In genomic region chr2:15725788-15726112, GRCh38 we compare ENCODE assay signal across 26 cellular contexts.
A peak's percentile ranks its signal among the peaks of the same experiment; 100 is the strongest.
DNase-seq lines count a peak whose midpoint lies in the region; ATAC-seq and TF ChIP-seq lines count a peak whose summit lies in the region.
"Had no signal": no experiment of that assay in that cellular context is flagged by ENCODE, and none has a peak within 500 bp of the region (broad histone marks: within the 10 kb centered on the region; RNA-seq: fewer than 3 reads in every experiment).

No MANE protein-coding gene starts in this region.

- H3K79me2 ChIP-seq in neural progenitor cell (ENCODE audit: low read depth): no peaks in the 10 kb centered on the region

- H4K20me1 ChIP-seq in neural progenitor cell (ENCODE audit: low read depth): no peaks in the 10 kb centered on the region

- H3K4me3 Mint-ChIP-seq in neural progenitor cell: no peak overlapping the region
- H3K4me3 Mint-ChIP-seq: CD14-positive monocyte; CD4-positive, alpha-beta memory T cell; CD4-positive, CD25-positive, alpha-beta regulatory T cell; CD8-positive, alpha-beta memory T cell had no signal

- peaks cover 8% of the 10 kb centered on the region for H3K4me1 ChIP-seq in neural progenitor cell

- peak overlapping the region; percentile 3; the same call in 1 of the 2 replicates for H3K27ac ChIP-seq in WERI-Rb-1
- H3K27ac ChIP-seq in neural progenitor cell: no peak overlapping the region
- H3K27ac ChIP-seq in brain microvascular endothelial cell: no peak overlapping the region
- H3K27ac ChIP-seq: BLaER1 had no signal

- no peak for ATAC-seq in HG02981 (IDR thresholded peaks at IDR 0.05; ENCODE audit: unreplicated experiment)
- ATAC-seq: GM12878 had no signal

- H3K36me3 ChIP-seq in WERI-Rb-1 (no peaks in the 10 kb centered on the region), neural progenitor cell (no peaks in the 10 kb centered on the region), brain microvascular endothelial cell (replicated peaks) (no peaks in the 10 kb centered on the region)
- H3K36me3 ChIP-seq: BE2C, BLaER1 had no signal

- no peaks in the 10 kb centered on the region for H3F3A ChIP-seq in neural progenitor cell (ENCODE audit: low read depth)

- H2AFZ ChIP-seq in neural progenitor cell (replicated peaks): no peak overlapping the region

- H3K4me1 Mint-ChIP-seq in neural progenitor cell: peaks cover 32% of the 10 kb centered on the region
- H3K4me1 Mint-ChIP-seq: CD14-positive monocyte; CD4-positive, alpha-beta memory T cell; CD4-positive, CD25-positive, alpha-beta regulatory T cell; CD8-positive, alpha-beta memory T cell had no signal

- H3K9ac ChIP-seq in neural progenitor cell: no peak overlapping the region
- H3K9ac ChIP-seq: BLaER1 had no signal

- H3K27me3 ChIP-seq in WERI-Rb-1 (ENCODE audit: insufficient read depth, low read depth, severe bottlenecking): no peaks in the 10 kb centered on the region
- no peaks in the 10 kb centered on the region for H3K27me3 ChIP-seq in neural progenitor cell
- H3K27me3 ChIP-seq in brain microvascular endothelial cell (replicated peaks): no peaks in the 10 kb centered on the region
- H3K27me3 ChIP-seq: BE2C, BLaER1 had no signal

- no peaks in the 10 kb centered on the region for H3K36me3 Mint-ChIP-seq in neural progenitor cell
- H3K36me3 Mint-ChIP-seq: CD14-positive monocyte; CD4-positive, alpha-beta memory T cell; CD4-positive, CD25-positive, alpha-beta regulatory T cell; CD8-positive, alpha-beta memory T cell had no signal

- peak overlapping the region; percentile 66 for H3K27ac Mint-ChIP-seq in neural progenitor cell
- H3K27ac Mint-ChIP-seq: CD4-positive, alpha-beta memory T cell; CD8-positive, alpha-beta memory T cell had no signal

- H3K9me3 ChIP-seq in WERI-Rb-1 (ENCODE audit: severe bottlenecking): no peaks in the 10 kb centered on the region
- H3K9me3 ChIP-seq in neural progenitor cell (ENCODE audit: low read depth): no peaks in the 10 kb centered on the region
- H3K9me3 ChIP-seq: BE2C, BLaER1 had no signal

- in situ Hi-C loops in brain microvascular endothelial cell (cut with HindIII; ENCODE audit: low pct_ligation_motif_present, low sequenced_read_pairs) (no loop called here), KBM-7 (cut with MboI; ENCODE audit: low pct_unique_long_range_greater_than_20kb, low sequenced_read_pairs) (no loop called here)

- H3K4me3 ChIP-seq in WERI-Rb-1 (ENCODE audit: low read depth, low read length) (no peak overlapping the region), neural progenitor cell (no peak overlapping the region), brain microvascular endothelial cell (ENCODE audit: low read depth, low read length) (no peak overlapping the region)
- H3K4me3 ChIP-seq: BLaER1, GM12878 had no signal

- H3K9me3 Mint-ChIP-seq in neural progenitor cell: peaks cover 5% of the 10 kb centered on the region
- H3K9me3 Mint-ChIP-seq: CD4-positive, alpha-beta memory T cell; CD4-positive, CD25-positive, alpha-beta regulatory T cell had no signal

- peaks cover 10% of the 10 kb centered on the region for H3K27me3 Mint-ChIP-seq in neural progenitor cell (ENCODE audit: insufficient read depth, low read depth)
- H3K27me3 Mint-ChIP-seq: CD4-positive, CD25-positive, alpha-beta regulatory T cell had no signal

- no peak overlapping the region for H3K4me2 ChIP-seq in neural progenitor cell
- H3K4me2 ChIP-seq: BLaER1 had no signal

- TF ChIP-seq CTCF in WERI-Rb-1 (IDR thresholded peaks at IDR 0.05; ENCODE audit: low read depth, low read length) (no peak), neural progenitor cell (IDR thresholded peaks at IDR 0.05) (no peak), brain microvascular endothelial cell (IDR thresholded peaks at IDR 0.05; ENCODE audit: low read depth, low read length, missing control alignments) (no peak)

- peak; percentile 93 for DNase-seq in SK-N-DZ (ENCODE audit: low spot score)
- DNase-seq in WERI-Rb-1: no peak
- DNase-seq in islet precursor cell: peak; percentile 32
- DNase-seq in neural progenitor cell (ENCODE audit: low spot score): no peak
- no peak for DNase-seq in brain microvascular endothelial cell
- DNase-seq in KBM-7: no peak
- DNase-seq in NCI-H82 (lab: John Stamatoyannopoulos, UW): no peak
- DNase-seq: 8988T; ACHN; BE2C; C1 segment of cervical spinal cord; CD4-positive, alpha-beta memory T cell; CD4-positive, CD25-positive, alpha-beta regulatory T cell; CD8-positive, alpha-beta memory T cell; COR-L47; DMS 273 treated with DMSO at 0.1 percent for 48 hours; DMS153; DMS53; DMS79; DND-41; EL; GDM1 had no signal

Comparison
In these comparisons a context has a peak if more than half of its experiments do, and no peak if none do; other contexts are left out.
1. DNase-seq: peak in SK-N-DZ (single experiment) and islet precursor cell (single experiment); none in WERI-Rb-1 (single experiment), neural progenitor cell (single experiment), brain microvascular endothelial cell (single experiment), KBM-7 (single experiment) and NCI-H82 (single experiment).